ENCODE assay signal across 13 cellular contexts in the genomic region with DNA sequence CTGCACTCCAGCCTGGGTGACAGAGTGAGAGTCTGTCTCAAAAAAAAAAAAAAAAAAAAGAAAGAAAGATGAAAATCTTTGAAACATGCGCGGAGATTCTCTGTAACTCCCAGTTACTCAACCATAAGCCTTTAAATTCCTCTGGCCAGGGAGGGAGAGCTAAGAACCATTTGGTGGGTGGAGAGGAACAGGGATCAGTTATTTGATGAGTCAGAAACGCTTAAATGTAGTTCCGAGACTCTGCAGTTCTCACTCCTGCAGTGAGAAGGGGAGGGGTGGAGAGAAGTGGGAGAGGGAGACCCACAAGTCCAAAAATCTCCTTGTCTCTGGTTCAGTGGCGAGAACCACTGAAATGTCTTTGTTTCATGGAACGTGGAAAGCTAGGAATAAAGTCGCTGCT.
A peak's percentile ranks its signal among the peaks of the same experiment; 100 is the strongest.
DNase-seq lines count a peak whose midpoint lies in the region; ATAC-seq and TF ChIP-seq lines count a peak whose summit lies in the region.
"Had no signal": no experiment of that assay in that cellular context is flagged by ENCODE, and none has a peak within 500 bp of the region (broad histone marks: within the 10 kb centered on the region; RNA-seq: fewer than 3 reads in every experiment).

No MANE protein-coding gene starts in this region.

- peak overlapping the region; percentile 31 for H3K27ac ChIP-seq in mesodermal cell (ENCODE audit: low read depth, low read length, severe bottlenecking)
- H3K27ac ChIP-seq: parathyroid adenoma, transverse colon had no signal

- H3K27me3 ChIP-seq in H7 (ENCODE audit: control insufficient read depth, insufficient read depth, low read length): no peaks in the 10 kb centered on the region; the same call in 1 of the 2 replicates
- H3K27me3 ChIP-seq: transverse colon had no signal

- WGBS in mesodermal cell (ENCODE audit: insufficient coverage in 2 of 2), 2 experiments: 48 to 51% methylated on average over 4 to 5 of the region's 7 CpGs

- peaks cover 60% of the 10 kb centered on the region for H3K4me1 ChIP-seq in mesodermal cell (ENCODE audit: control insufficient read depth, insufficient read depth, low read length, poor library complexity, severe bottlenecking)
- H3K4me1 ChIP-seq: transverse colon had no signal

- ATAC-seq in GM18505 (IDR thresholded peaks at IDR 0.05; ENCODE audit: unreplicated experiment): no peak
- no peak for ATAC-seq in HG03378 (IDR thresholded peaks at IDR 0.05; ENCODE audit: unreplicated experiment)

- in situ Hi-C loops in astrocyte of the cerebellum (cut with HindIII; ENCODE audit: low sequenced_read_pairs): no loop called here

- no peak; the same call in 1 of the 2 replicates for TF ChIP-seq RAD21 in Ishikawa (IDR thresholded peaks at IDR 0.05; ENCODE audit: low read depth)

- TF ChIP-seq CTCF in AG10803 (conservative IDR thresholded peaks at IDR 0.05; ENCODE audit: low read length) (no peak), astrocyte of the cerebellum (IDR thresholded peaks at IDR 0.05; ENCODE audit: low read depth, low read length, missing control alignments) (no peak)

- H3K36me3 ChIP-seq in mesodermal cell (ENCODE audit: control insufficient read depth, insufficient read depth, low read length) (no peaks in the 10 kb centered on the region), H7 (replicated peaks; ENCODE audit: control insufficient read depth, insufficient read depth, low read length) (no peaks in the 10 kb centered on the region)
- H3K36me3 ChIP-seq: transverse colon had no signal

- TF ChIP-seq EP300 in Ishikawa (IDR thresholded peaks at IDR 0.05; ENCODE audit: borderline replicate concordance): peak; percentile 66; the same call in 1 of the 2 replicates

- H3K9me3 ChIP-seq in mesodermal cell (ENCODE audit: control insufficient read depth, low read length): no peaks in the 10 kb centered on the region
- H3K9me3 ChIP-seq: transverse colon had no signal

- TF ChIP-seq POLR2A in GM18505 (IDR thresholded peaks at IDR 0.05; ENCODE audit: borderline replicate concordance, extremely low read depth, insufficient read depth, insufficient read length): no peak

- H3K4me3 ChIP-seq in AG10803 (ENCODE audit: low read length): no peak overlapping the region
- no peak overlapping the region for H3K4me3 ChIP-seq in astrocyte of the cerebellum (ENCODE audit: low read depth, low read length)
- H3K4me3 ChIP-seq in mesodermal cell (ENCODE audit: extremely low read depth, insufficient read depth, low read length, poor library complexity, severe bottlenecking): no peak overlapping the region
- H3K4me3 ChIP-seq in H7 (ENCODE audit: insufficient read depth, low read depth, low read length): no peak overlapping the region
- H3K4me3 ChIP-seq: transverse colon had no signal

- DNase-seq in AG10803 (ENCODE audit: low read depth) (peak; percentile 93), astrocyte of the cerebellum (ENCODE audit: low read depth) (peak; percentile 55), NCI-H510A (lab: John Stamatoyannopoulos, UW) (no peak), H7 (no peak)
- DNase-seq: activated naive CD8-positive, alpha-beta T cell treated with anti-CD3 and anti-CD28 coated beads, Interleukin-2, amount 10 ng/mL, durations not matched to agents 7 days and 5 days; CD8-positive, alpha-beta memory T cell; T-helper 1 cell; transverse colon had no signal

TF ChIP-seq in Ishikawa, 13 proteins besides CTCF, POLR2A, EP300 and RAD21:
- TF ChIP-seq FOXM1 (IDR thresholded peaks at IDR 0.05; ENCODE audit: borderline replicate concordance, low read depth): peak; percentile 36; the same call in 1 of the 2 replicates
- TF ChIP-seq NFIC (IDR thresholded peaks at IDR 0.05): peak; percentile 36; the same call in 1 of the 2 replicates
- no peak for TF ChIP-seq EGR1 (IDR thresholded peaks at IDR 0.05)
- TF ChIP-seq TAF1 (IDR thresholded peaks at IDR 0.05; ENCODE audit: low read depth): no peak
- TF ChIP-seq TCF12 (IDR thresholded peaks at IDR 0.05; ENCODE audit: low read depth): peak; percentile 52
- TF ChIP-seq, protein P1, sequence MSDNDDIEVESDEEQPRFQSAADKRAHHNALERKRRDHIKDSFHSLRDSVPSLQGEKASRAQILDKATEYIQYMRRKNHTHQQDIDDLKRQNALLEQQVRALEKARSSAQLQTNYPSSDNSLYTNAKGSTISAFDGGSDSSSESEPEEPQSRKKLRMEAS (IDR thresholded peaks at IDR 0.05): no peak
- TF ChIP-seq CEBPB (IDR thresholded peaks at IDR 0.05): peak; percentile 47; the same call in 1 of the 2 replicates
- TF ChIP-seq TEAD4 (IDR thresholded peaks at IDR 0.05): peak; percentile 79
- no peak for TF ChIP-seq CREB1 (IDR thresholded peaks at IDR 0.05; ENCODE audit: low read depth)
- TF ChIP-seq, protein P2, sequence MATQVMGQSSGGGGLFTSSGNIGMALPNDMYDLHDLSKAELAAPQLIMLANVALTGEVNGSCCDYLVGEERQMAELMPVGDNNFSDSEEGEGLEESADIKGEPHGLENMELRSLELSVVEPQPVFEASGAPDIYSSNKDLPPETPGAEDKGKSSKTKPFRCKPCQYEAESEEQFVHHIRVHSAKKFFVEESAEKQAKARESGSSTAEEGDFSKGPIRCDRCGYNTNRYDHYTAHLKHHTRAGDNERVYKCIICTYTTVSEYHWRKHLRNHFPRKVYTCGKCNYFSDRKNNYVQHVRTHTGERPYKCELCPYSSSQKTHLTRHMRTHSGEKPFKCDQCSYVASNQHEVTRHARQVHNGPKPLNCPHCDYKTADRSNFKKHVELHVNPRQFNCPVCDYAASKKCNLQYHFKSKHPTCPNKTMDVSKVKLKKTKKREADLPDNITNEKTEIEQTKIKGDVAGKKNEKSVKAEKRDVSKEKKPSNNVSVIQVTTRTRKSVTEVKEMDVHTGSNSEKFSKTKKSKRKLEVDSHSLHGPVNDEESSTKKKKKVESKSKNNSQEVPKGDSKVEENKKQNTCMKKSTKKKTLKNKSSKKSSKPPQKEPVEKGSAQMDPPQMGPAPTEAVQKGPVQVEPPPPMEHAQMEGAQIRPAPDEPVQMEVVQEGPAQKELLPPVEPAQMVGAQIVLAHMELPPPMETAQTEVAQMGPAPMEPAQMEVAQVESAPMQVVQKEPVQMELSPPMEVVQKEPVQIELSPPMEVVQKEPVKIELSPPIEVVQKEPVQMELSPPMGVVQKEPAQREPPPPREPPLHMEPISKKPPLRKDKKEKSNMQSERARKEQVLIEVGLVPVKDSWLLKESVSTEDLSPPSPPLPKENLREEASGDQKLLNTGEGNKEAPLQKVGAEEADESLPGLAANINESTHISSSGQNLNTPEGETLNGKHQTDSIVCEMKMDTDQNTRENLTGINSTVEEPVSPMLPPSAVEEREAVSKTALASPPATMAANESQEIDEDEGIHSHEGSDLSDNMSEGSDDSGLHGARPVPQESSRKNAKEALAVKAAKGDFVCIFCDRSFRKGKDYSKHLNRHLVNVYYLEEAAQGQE (IDR thresholded peaks at IDR 0.05; ENCODE audit: low read depth): no peak
- TF ChIP-seq, protein P3, sequence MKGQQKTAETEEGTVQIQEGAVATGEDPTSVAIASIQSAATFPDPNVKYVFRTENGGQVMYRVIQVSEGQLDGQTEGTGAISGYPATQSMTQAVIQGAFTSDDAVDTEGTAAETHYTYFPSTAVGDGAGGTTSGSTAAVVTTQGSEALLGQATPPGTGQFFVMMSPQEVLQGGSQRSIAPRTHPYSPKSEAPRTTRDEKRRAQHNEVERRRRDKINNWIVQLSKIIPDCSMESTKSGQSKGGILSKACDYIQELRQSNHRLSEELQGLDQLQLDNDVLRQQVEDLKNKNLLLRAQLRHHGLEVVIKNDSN (IDR thresholded peaks at IDR 0.05): no peak
- TF ChIP-seq YY1 (IDR thresholded peaks at IDR 0.05; ENCODE audit: low read depth): no peak
- no peak for TF ChIP-seq ZBTB7A (IDR thresholded peaks at IDR 0.05; ENCODE audit: low read depth)
TF ChIP-seq in Ishikawa: peak in this region for 5.

Comparison
In these comparisons a context has a peak if more than half of its experiments do, and no peak if none do; other contexts are left out.
1. DNase-seq: peak in AG10803 (single experiment) and astrocyte of the cerebellum (single experiment); none in NCI-H510A (single experiment) and H7 (single experiment).